8 cellular contexts compared by ENCODE assay signal in the genomic region with DNA sequence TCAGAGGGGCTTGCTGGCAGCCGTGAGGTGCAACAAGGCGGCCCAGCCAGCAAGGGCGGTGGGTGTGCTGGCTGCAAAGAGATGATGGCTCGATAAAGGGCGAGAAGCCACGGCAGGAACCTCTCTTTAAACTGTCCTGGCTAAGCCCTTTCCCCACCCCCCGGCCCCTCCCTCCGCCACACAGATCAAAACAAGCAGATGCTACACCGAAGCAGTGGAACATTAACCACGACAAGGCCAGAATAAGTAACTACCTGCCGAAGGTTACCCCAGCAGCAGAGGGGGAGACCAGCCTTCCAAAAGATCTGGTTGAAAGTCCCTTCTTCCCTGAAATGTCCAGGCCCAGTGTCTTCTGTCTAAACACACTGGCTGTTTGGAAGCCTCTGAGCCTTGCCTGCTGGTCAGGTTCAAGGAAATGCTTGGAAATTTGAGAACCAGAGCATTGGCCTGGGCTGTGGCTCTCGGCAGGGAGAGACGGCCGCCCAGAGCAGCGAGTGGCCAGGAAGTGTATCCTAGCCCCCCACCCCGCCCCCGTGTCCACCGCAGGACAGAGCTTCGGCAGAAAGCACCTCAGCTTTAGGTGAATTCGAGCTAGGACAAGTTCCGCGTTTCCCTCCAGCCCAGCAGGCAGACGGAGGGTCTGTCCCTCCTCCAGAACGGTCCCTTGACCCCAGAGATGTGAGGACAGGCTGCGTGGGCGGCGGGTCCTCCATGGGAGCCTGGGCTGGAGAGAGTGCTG. TPM values are rescaled to one million over a fixed set of nuclear protein-coding genes. Genes with fewer than 3 reads are reported as not detected.
DNase-seq lines count a peak whose midpoint lies in the region; ATAC-seq lines count a peak whose summit lies in the region.

No MANE protein-coding gene starts in this region.

- peak overlapping the region; percentile 52 for H3K27ac ChIP-seq in skeletal muscle tissue (ENCODE audit: low read depth, low read length)

- H3K4me3 ChIP-seq in skeletal muscle tissue (ENCODE audit: low read length in 3 of 3) = peak overlapping the region; percentile 73 to 84 (median 79)

- no peak for ATAC-seq in GM21526 (IDR thresholded peaks at IDR 0.05; ENCODE audit: low FRiP score, unreplicated experiment)

- DNase-seq in GM03348 (ENCODE audit: low spot score) (peak; percentile 72), amniotic epithelial cell (ENCODE audit: low read depth) (peak; percentile 17), iPS-NIHi11 (ENCODE audit: low spot score) (peak; percentile 73), UCSD-AML1 (lab: John Stamatoyannopoulos, UW; ENCODE audit: unreplicated experiment) (no peak), GDM1 (lab: John Stamatoyannopoulos, UW) (no peak), occipital lobe (lab: John Stamatoyannopoulos, UW) (no peak)

- peak overlapping the region; percentile 60 to 84 (median 74) for H3K9ac ChIP-seq in skeletal muscle tissue (ENCODE audit: low read depth in 1 of 3, low read length in 3 of 3)

- H3K9me3 ChIP-seq in skeletal muscle tissue (ENCODE audit: control insufficient read depth in 3 of 3, low read length in 3 of 3) = no peaks in the 10 kb centered on the region

- H3K27me3 ChIP-seq in skeletal muscle tissue (ENCODE audit: control insufficient read depth in 3 of 3, insufficient read depth in 3 of 3, low read length in 3 of 3) = no peaks in the 10 kb centered on the region

- peaks cover 65 to 68% (median 66%) of the 10 kb centered on the region in 3 donors for H3K4me1 ChIP-seq in skeletal muscle tissue (ENCODE audit: control insufficient read depth in 3 of 3, insufficient read depth in 3 of 3, low read length in 3 of 3)

- peaks cover 38 to 39% (median 39%) of the 10 kb centered on the region in 3 donors for H3K36me3 ChIP-seq in skeletal muscle tissue (ENCODE audit: control insufficient read depth in 3 of 3, insufficient read depth in 3 of 3, low read length in 3 of 3)

RNA-seq across cellular contexts. Expression of gene FAM20C, which starts 2.1 kb away (rescaled TPM):
- 14.6 TPM for total RNA-seq in skeletal muscle tissue
- 18.1 TPM for total RNA-seq in occipital lobe

Comparison
In these comparisons a context has a peak if more than half of its experiments do, and no peak if none do; other contexts are left out.
1. DNase-seq: peak in GM03348 (single experiment), amniotic epithelial cell (single experiment) and iPS-NIHi11 (single experiment); none in UCSD-AML1 (single experiment), GDM1 (single experiment) and occipital lobe (single experiment).